Comparison of ENCODE assay signal across 1 cellular context in genomic region chr18:73639788-73640187, GRCh38.
TF ChIP-seq lines count a peak whose summit lies in the region.

No MANE protein-coding gene starts in this region.

TF ChIP-seq in HepG2, 621 proteins besides CTCF, POLR2A, EP300 and RAD21 (continued from another document):
- TF ChIP-seq TRAFD1 (CRISPR knock-in tag; IDR thresholded peaks at IDR 0.05; ENCODE audit: borderline replicate concordance) = no peak
- TF ChIP-seq PBX2 (CRISPR knock-in tag; IDR thresholded peaks at IDR 0.05) = no peak
- TF ChIP-seq ZBTB42 (CRISPR knock-in tag; IDR thresholded peaks at IDR 0.05) = no peak
- TF ChIP-seq ZFY (CRISPR knock-in tag; IDR thresholded peaks at IDR 0.05) = no peak
- no peak for TF ChIP-seq ZFAT (CRISPR knock-in tag; conservative IDR thresholded peaks at IDR 0.05)
- no peak for TF ChIP-seq ZSCAN20 (CRISPR knock-in tag; IDR thresholded peaks at IDR 0.05; ENCODE audit: borderline replicate concordance)
- TF ChIP-seq ZNF572 (CRISPR knock-in tag; IDR thresholded peaks at IDR 0.05) = no peak
- no peak for TF ChIP-seq ZNF3 (CRISPR knock-in tag; IDR thresholded peaks at IDR 0.05)
- no peak for TF ChIP-seq KLF15 (CRISPR knock-in tag; IDR thresholded peaks at IDR 0.05; ENCODE audit: borderline replicate concordance)
- TF ChIP-seq SNAPC5 (CRISPR knock-in tag; IDR thresholded peaks at IDR 0.05; ENCODE audit: borderline replicate concordance) = no peak
- no peak for TF ChIP-seq REPIN1 (CRISPR knock-in tag; IDR thresholded peaks at IDR 0.05; ENCODE audit: borderline replicate concordance, low read depth)
- TF ChIP-seq KLF11 (CRISPR knock-in tag; IDR thresholded peaks at IDR 0.05) = no peak
